8 cellular contexts compared by ENCODE assay signal in the genomic region with DNA sequence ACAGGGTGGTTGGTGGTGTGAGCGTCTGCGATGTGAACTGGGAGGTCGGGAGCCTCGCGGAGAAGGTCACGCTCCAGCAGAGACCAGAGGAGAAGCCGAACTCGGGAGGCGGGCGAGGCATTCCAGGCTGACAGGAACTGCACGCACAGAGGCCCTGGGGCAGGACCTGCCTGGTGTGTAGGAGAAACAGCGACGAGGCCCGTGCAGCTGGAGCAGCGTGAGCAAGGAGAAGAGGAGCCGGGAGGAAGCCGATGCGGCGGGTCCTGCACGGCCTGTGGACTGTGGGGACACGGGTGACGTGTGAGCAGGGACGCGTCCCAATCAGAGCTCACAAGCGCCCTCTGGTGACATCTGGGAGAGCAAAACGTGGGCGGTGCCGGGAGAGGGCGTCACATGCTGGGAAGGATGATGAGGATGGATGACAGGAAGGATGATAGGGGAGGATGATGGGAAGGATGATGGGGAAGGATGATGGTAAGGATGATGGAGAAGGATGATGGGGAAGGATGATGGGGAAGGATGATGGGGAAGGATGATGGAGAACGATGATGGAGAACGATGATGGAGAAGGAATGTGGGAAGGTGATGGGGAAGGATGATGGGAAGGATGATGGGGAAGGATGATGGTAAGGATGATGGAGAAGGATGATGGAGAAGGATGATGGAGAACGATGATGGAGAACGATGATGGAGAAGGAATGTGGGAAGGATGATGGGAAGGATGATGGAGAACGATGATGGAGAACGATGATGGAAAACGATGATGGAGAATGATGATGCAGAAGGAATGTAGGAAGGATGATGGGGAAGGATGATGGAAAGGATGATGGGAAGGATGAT. TPM values are rescaled to one million over a fixed set of nuclear protein-coding genes. Genes with fewer than 3 reads are reported as not detected.
DNase-seq lines count a peak whose midpoint lies in the region; TF ChIP-seq lines count a peak whose summit lies in the region.

No MANE protein-coding gene starts in this region.

- peak overlapping the region; percentile 49 for H3K4me3 ChIP-seq in fibroblast of villous mesenchyme (ENCODE audit: low read depth, low read length)
- H3K4me3 ChIP-seq in neuron (ENCODE audit: low read length): peak overlapping the region; percentile 36

- H3K27me3 ChIP-seq in neuron (ENCODE audit: insufficient read depth, low read length): no peaks in the 10 kb centered on the region

- DNase-seq in D341Med (ENCODE audit: low spot score) (peak; percentile 83), NCI-H2029 (lab: John Stamatoyannopoulos, UW) (peak; percentile 61), activated T-helper 1 cell treated with Interleukin-2 at 50 U/mL for 16 hours (ENCODE audit: low read depth) (peak; percentile 22), fibroblast of villous mesenchyme (ENCODE audit: low read depth) (peak; percentile 70), GOT3 (lab: John Stamatoyannopoulos, UW) (no peak), NCI-H2171 (lab: John Stamatoyannopoulos, UW) (no peak), H4 (ENCODE audit: low spot score) (no peak)

- TF ChIP-seq CTCF in fibroblast of villous mesenchyme (IDR thresholded peaks at IDR 0.05; ENCODE audit: insufficient read depth, low read depth, low read length): peak; percentile 72

- no peak overlapping the region for H2AFZ ChIP-seq in neuron (ENCODE audit: low read depth, low read length)

- no peaks in the 10 kb centered on the region for H3K36me3 ChIP-seq in neuron (ENCODE audit: insufficient read depth, low read length)

- peaks cover 5% of the 10 kb centered on the region for H3K4me1 ChIP-seq in neuron (ENCODE audit: insufficient read depth, low read length)

- H3K9me3 ChIP-seq in neuron (ENCODE audit: low read length): no peaks in the 10 kb centered on the region

RNA-seq across cellular contexts. Expression of a gene that starts 16.1 kb away (rescaled TPM):
- under 0.01 TPM in 2 replicates for total RNA-seq in fibroblast of villous mesenchyme
- total RNA-seq in H4 (2014; rRNA removed; shearing (Covaris generic)): not detected in 2 replicates

RNA-seq across cellular contexts. Expression of a gene that starts 19.4 kb away (rescaled TPM):
- 0.32 and 0.43 TPM in 2 replicates for total RNA-seq in fibroblast of villous mesenchyme
- total RNA-seq in H4 (2014; rRNA removed; shearing (Covaris generic)): 1.4 and 2.0 TPM in 2 replicates

RNA-seq across cellular contexts. Expression of a gene that starts 27.1 kb away (rescaled TPM):
- 16.8 and 29.3 TPM in 2 replicates for total RNA-seq in fibroblast of villous mesenchyme
- total RNA-seq in H4 (2014; rRNA removed; shearing (Covaris generic)): 28.3 and 45.8 TPM in 2 replicates

RNA-seq across cellular contexts. Expression of a gene that starts 51.3 kb away (rescaled TPM):
- total RNA-seq in fibroblast of villous mesenchyme: 52.2 and 53.1 TPM in 2 replicates
- 33.2 and 35.7 TPM in 2 replicates for total RNA-seq in H4 (2014; rRNA removed; shearing (Covaris generic))

Comparison
In these comparisons a context has a peak if more than half of its experiments do, and no peak if none do; other contexts are left out.
1. DNase-seq: peak in D341Med (single experiment), NCI-H2029 (single experiment), activated T-helper 1 cell treated with Interleukin-2 at 50 U/mL for 16 hours (single experiment) and fibroblast of villous mesenchyme (single experiment); none in GOT3 (single experiment), NCI-H2171 (single experiment) and H4 (single experiment).